25 cellular contexts compared by ENCODE assay signal in the genomic region with DNA sequence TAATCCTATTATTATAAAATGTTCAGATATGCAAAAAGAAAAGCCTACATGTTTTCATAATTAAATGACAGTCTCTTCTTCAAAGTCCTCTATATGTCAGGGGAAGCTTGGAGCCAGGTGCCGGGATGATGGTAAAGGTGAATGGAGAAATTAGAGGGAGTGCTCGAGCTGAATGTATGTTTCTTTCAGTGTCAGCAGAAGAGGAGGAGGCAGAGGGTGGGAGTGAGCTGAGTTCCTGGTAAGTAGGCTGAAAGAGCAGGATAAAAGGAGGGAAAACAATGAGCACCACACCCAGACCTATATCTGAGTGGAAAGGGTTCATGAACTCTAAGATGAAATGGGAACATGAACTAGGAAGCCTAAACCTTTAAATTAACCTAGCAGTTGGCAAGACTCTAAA.
"Had no signal": no experiment of that assay in that cellular context is flagged by ENCODE, and none has a peak within 500 bp of the region (broad histone marks: within the 10 kb centered on the region; RNA-seq: fewer than 3 reads in every experiment).

No MANE protein-coding gene starts in this region.

- H3K27me3 Mint-ChIP-seq: activated CD4-positive, alpha-beta T cell treated with anti-CD3 and anti-CD28 coated beads, Interleukin-2, amount 10 ng/mL, durations not matched to agents 24 days and 14 days; activated CD8-positive, alpha-beta memory T cell treated with anti-CD3 and anti-CD28 coated beads, Interleukin-2, amount 10 ng/mL, durations not matched to agents 7 days and 5 days; activated naive CD8-positive, alpha-beta T cell treated with anti-CD3 and anti-CD28 coated beads, Interleukin-2, amount 10 ng/mL, durations not matched to agents 7 days and 5 days; brain had no signal

- H3K4me3 Mint-ChIP-seq: activated CD4-positive, alpha-beta memory T cell treated with anti-CD3 and anti-CD28 coated beads for 36 hours; activated CD4-positive, alpha-beta T cell treated with anti-CD3 and anti-CD28 coated beads for 36 hours; activated CD4-positive, alpha-beta T cell treated with anti-CD3 and anti-CD28 coated beads, Interleukin-2, amount 10 ng/mL, durations not matched to agents 24 days and 14 days; activated CD8-positive, alpha-beta memory T cell treated with anti-CD3 and anti-CD28 coated beads, Interleukin-2, amount 10 ng/mL, durations not matched to agents 7 days and 5 days; activated CD8-positive, alpha-beta T cell treated with anti-CD3 and anti-CD28 coated beads, Interleukin-2, amount 10 ng/mL, durations not matched to agents 7 days and 5 days; activated naive CD4-positive, alpha-beta T cell treated with anti-CD3 and anti-CD28 coated beads for 36 hours; activated naive CD8-positive, alpha-beta T cell treated with anti-CD3 and anti-CD28 coated beads, Interleukin-2, amount 10 ng/mL, durations not matched to agents 7 days and 5 days; activated T-helper 1 cell treated with anti-CD3 and anti-CD28 coated beads, Interleukin-12 subunit alpha, Interleukin-12 subunit beta, Interleukin-2, Interleukin-4 antibody, amounts not matched to agents 30 ng/mL and 10 ng/mL and 1 ng/mL, durations not matched to agents 14 hours and 24 hours and 36 hours; brain; endodermal cell had no signal

- DNase-seq: activated CD4-positive, alpha-beta memory T cell treated with anti-CD3 and anti-CD28 coated beads for 36 hours; activated CD4-positive, alpha-beta T cell treated with anti-CD3 and anti-CD28 coated beads for 36 hours; activated CD4-positive, alpha-beta T cell treated with anti-CD3 and anti-CD28 coated beads, Interleukin-2, amount 10 ng/mL, durations not matched to agents 24 days and 14 days; activated CD4-positive, CD25-positive, alpha-beta regulatory T cell; activated CD4-positive, CD25-positive, alpha-beta regulatory T cell treated with anti-CD3 and anti-CD28 coated beads, Interleukin-2, amount 50 U/mL, for 72 hours; activated CD8-positive, alpha-beta memory T cell treated with anti-CD3 and anti-CD28 coated beads, Interleukin-2, amount 10 ng/mL, durations not matched to agents 7 days and 5 days; activated CD8-positive, alpha-beta memory T cell treated with anti-CD3 and anti-CD28 coated beads, Interleukin-2, amount 50 U/mL, for 4 hours; activated CD8-positive, alpha-beta T cell treated with anti-CD3 and anti-CD28 coated beads, Interleukin-2, amount 10 ng/mL, durations not matched to agents 7 days and 5 days; activated effector memory CD4-positive, alpha-beta T cell treated with anti-CD3 and anti-CD28 coated beads, Interleukin-2, amount 50 U/mL, for 16 hours; activated naive CD4-positive, alpha-beta T cell treated with anti-CD3 and anti-CD28 coated beads for 36 hours; activated naive CD8-positive, alpha-beta T cell treated with anti-CD3 and anti-CD28 coated beads, Interleukin-2, amount 10 ng/mL, durations not matched to agents 7 days and 5 days; activated T-cell treated with anti-CD3 and anti-CD28 coated beads, Interleukin-2, amount 50 U/mL, for 1 hour; activated T-cell treated with anti-CD3 and anti-CD28 coated beads, Interleukin-2, amount 50 U/mL, for 48 hours; central memory CD4-positive, alpha-beta T cell; cerebellar nuclear complex; colonic mucosa; effector memory CD4-positive, alpha-beta T cell; endodermal cell; foreskin keratinocyte; gastrocnemius medialis; T-helper 2 cell had no signal

- H3K27ac Mint-ChIP-seq: activated CD4-positive, alpha-beta memory T cell treated with anti-CD3 and anti-CD28 coated beads for 36 hours; activated CD4-positive, alpha-beta T cell treated with anti-CD3 and anti-CD28 coated beads for 36 hours; activated CD4-positive, alpha-beta T cell treated with anti-CD3 and anti-CD28 coated beads, Interleukin-2, amount 10 ng/mL, durations not matched to agents 24 days and 14 days; activated CD8-positive, alpha-beta memory T cell treated with anti-CD3 and anti-CD28 coated beads, Interleukin-2, amount 10 ng/mL, durations not matched to agents 7 days and 5 days; activated CD8-positive, alpha-beta T cell treated with anti-CD3 and anti-CD28 coated beads, Interleukin-2, amount 10 ng/mL, durations not matched to agents 7 days and 5 days; activated naive CD4-positive, alpha-beta T cell treated with anti-CD3 and anti-CD28 coated beads for 36 hours; activated naive CD4-positive, alpha-beta T cell treated with anti-CD3 and anti-CD28 coated beads, Interleukin-2, amount 50 U/mL, for 72 hours; activated naive CD8-positive, alpha-beta T cell treated with anti-CD3 and anti-CD28 coated beads, Interleukin-2, amount 10 ng/mL, durations not matched to agents 7 days and 5 days; activated T-helper 1 cell treated with anti-CD3 and anti-CD28 coated beads, Interleukin-12 subunit alpha, Interleukin-12 subunit beta, Interleukin-2, Interleukin-4 antibody, amounts not matched to agents 30 ng/mL and 10 ng/mL and 1 ng/mL, durations not matched to agents 14 hours and 24 hours and 36 hours; activated T-helper 2 cell treated with anti-CD3 and anti-CD28 coated beads, Interferon-gamma antibody, Interleukin-2, Interleukin-4, amounts not matched to agents 10 μg/mL and 5 μg/mL and 100 μg/mL, durations not matched to agents 14 hours and 24 hours and 36 hours; endodermal cell had no signal

- H3K4me1 Mint-ChIP-seq: activated CD4-positive, alpha-beta T cell treated with anti-CD3 and anti-CD28 coated beads for 36 hours; activated CD4-positive, alpha-beta T cell treated with anti-CD3 and anti-CD28 coated beads, Interleukin-2, amount 10 ng/mL, durations not matched to agents 24 days and 14 days; activated CD8-positive, alpha-beta memory T cell treated with anti-CD3 and anti-CD28 coated beads, Interleukin-2, amount 10 ng/mL, durations not matched to agents 7 days and 5 days; activated naive CD8-positive, alpha-beta T cell treated with anti-CD3 and anti-CD28 coated beads, Interleukin-2, amount 10 ng/mL, durations not matched to agents 7 days and 5 days had no signal

- H3K36me3 Mint-ChIP-seq: activated CD4-positive, alpha-beta memory T cell treated with anti-CD3 and anti-CD28 coated beads for 36 hours; activated CD8-positive, alpha-beta memory T cell treated with anti-CD3 and anti-CD28 coated beads, Interleukin-2, amount 10 ng/mL, durations not matched to agents 7 days and 5 days; activated naive CD4-positive, alpha-beta T cell treated with anti-CD3 and anti-CD28 coated beads, Interleukin-2, amount 50 U/mL, for 72 hours; activated naive CD8-positive, alpha-beta T cell treated with anti-CD3 and anti-CD28 coated beads, Interleukin-2, amount 10 ng/mL, durations not matched to agents 7 days and 5 days; brain had no signal

- H3K9me3 Mint-ChIP-seq: activated CD4-positive, alpha-beta memory T cell treated with anti-CD3 and anti-CD28 coated beads for 36 hours; activated CD4-positive, alpha-beta T cell treated with anti-CD3 and anti-CD28 coated beads, Interleukin-2, amount 10 ng/mL, durations not matched to agents 24 days and 14 days; activated naive CD4-positive, alpha-beta T cell treated with anti-CD3 and anti-CD28 coated beads for 36 hours; activated T-helper 2 cell treated with anti-CD3 and anti-CD28 coated beads, Interferon-gamma antibody, Interleukin-2, Interleukin-4, amounts not matched to agents 10 μg/mL and 5 μg/mL and 100 μg/mL, durations not matched to agents 14 hours and 24 hours and 36 hours had no signal
